In the genomic region with DNA sequence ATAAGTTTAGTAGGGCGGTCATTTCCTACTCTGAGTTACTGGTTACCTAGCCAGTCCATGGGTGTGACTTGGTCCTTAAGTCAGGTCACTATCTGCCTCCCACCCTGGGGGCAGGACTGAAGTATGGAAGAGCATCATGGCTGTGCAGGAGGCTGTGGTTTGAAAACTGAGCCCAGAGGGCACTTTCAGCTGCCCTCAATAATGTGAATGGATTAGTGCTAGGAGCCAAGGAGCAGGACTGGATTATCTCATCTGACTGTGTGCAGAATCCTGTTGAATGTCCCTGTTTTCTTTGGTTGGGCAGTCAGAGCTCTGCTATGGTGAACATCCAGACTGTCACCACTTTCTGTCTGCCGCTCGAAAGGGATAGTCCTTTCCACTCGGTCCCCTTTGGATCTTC, we compare ENCODE assay signal across 9 cellular contexts. TPM values are rescaled to one million over a fixed set of nuclear protein-coding genes. Genes with fewer than 3 reads are reported as not detected.
DNase-seq lines count a peak whose midpoint lies in the region; ATAC-seq and TF ChIP-seq lines count a peak whose summit lies in the region.
"Had no signal": no experiment of that assay in that cellular context is flagged by ENCODE, and none has a peak within 500 bp of the region (broad histone marks: within the 10 kb centered on the region; RNA-seq: fewer than 3 reads in every experiment).

No MANE protein-coding gene starts in this region.

- whole genome bisulfite sequencing in tibial nerve, 2 donors: 72 to 77% methylated on average over 4 of the region's 4 CpGs

- no peak for DNase-seq in activated T-cell treated with anti-CD3 and anti-CD28 coated beads, Interleukin-2, amount 50 U/mL, for 72 hours
- no peak for DNase-seq in activated T-cell treated with anti-CD3 and anti-CD28 coated beads, Interleukin-2, amount 50 U/mL, for 48 hours
- DNase-seq in activated T-helper 2 cell treated with anti-CD3 and anti-CD28 coated beads, Interferon-gamma antibody, Interleukin-2, Interleukin-4, amounts not matched to agents 10 μg/mL and 5 μg/mL and 100 μg/mL, durations not matched to agents 14 hours and 24 hours and 36 hours (ENCODE audit: low spot score): no peak
- DNase-seq in kidney epithelial cell (ENCODE audit: low read depth) (no peak), tibial nerve (ENCODE audit: low spot score in 2 of 2) (no peak), mucosa of descending colon (no peak), NCI-H345 treated with DMSO at 0.1 percent for 48 hours (lab: John Stamatoyannopoulos, UW; ENCODE audit: unreplicated experiment) (no peak), cortex of kidney (lab: John Stamatoyannopoulos, UW) (no peak)
- DNase-seq: NCI-H774 had no signal

- TF ChIP-seq EP300 in tibial nerve (IDR thresholded peaks at IDR 0.05): no peak

- TF ChIP-seq CTCF in kidney epithelial cell (IDR thresholded peaks at IDR 0.05; ENCODE audit: insufficient read depth, low read length, poor library complexity, severe bottlenecking) (no peak), tibial nerve (IDR thresholded peaks at IDR 0.05) (no peak), mucosa of descending colon (IDR thresholded peaks at IDR 0.05) (no peak)

- H3K4me3 Mint-ChIP-seq in activated T-cell treated with anti-CD3 and anti-CD28 coated beads, Interleukin-2, amount 50 U/mL, for 72 hours: peak overlapping the region; percentile 95 to 99
- peak overlapping the region; percentile 94 for H3K4me3 Mint-ChIP-seq in activated T-helper 2 cell treated with anti-CD3 and anti-CD28 coated beads, Interferon-gamma antibody, Interleukin-2, Interleukin-4, amounts not matched to agents 10 μg/mL and 5 μg/mL and 100 μg/mL, durations not matched to agents 14 hours and 24 hours and 36 hours (ENCODE audit: low read depth)

- no peak for ATAC-seq in activated T-cell treated with anti-CD3 and anti-CD28 coated beads, Interleukin-2, amount 50 U/mL, for 72 hours (replicated peaks in 1 of 2)
- ATAC-seq in mucosa of descending colon: no peak

- TF ChIP-seq POLR2A in tibial nerve (IDR thresholded peaks at IDR 0.05): no peak

- H3K36me3 ChIP-seq in kidney epithelial cell (ENCODE audit: control insufficient read depth, insufficient read depth, low read length): peaks cover 2% of the 10 kb centered on the region
- H3K36me3 ChIP-seq in tibial nerve: peaks cover 0 to 13% (median 0%) of the 10 kb centered on the region in 3 donors
- H3K36me3 ChIP-seq in mucosa of descending colon (ENCODE audit: low read depth): no peaks in the 10 kb centered on the region

- peaks cover 62% of the 10 kb centered on the region for H3K4me1 Mint-ChIP-seq in activated T-cell treated with anti-CD3 and anti-CD28 coated beads, Interleukin-2, amount 50 U/mL, for 72 hours (ENCODE audit: low read depth)
- peaks cover 39% of the 10 kb centered on the region for H3K4me1 Mint-ChIP-seq in activated T-helper 2 cell treated with anti-CD3 and anti-CD28 coated beads, Interferon-gamma antibody, Interleukin-2, Interleukin-4, amounts not matched to agents 10 μg/mL and 5 μg/mL and 100 μg/mL, durations not matched to agents 14 hours and 24 hours and 36 hours (ENCODE audit: low read depth)

- peak overlapping the region; percentile 21 for H3K4me3 ChIP-seq in kidney epithelial cell (ENCODE audit: low read depth, low read length)
- H3K4me3 ChIP-seq in tibial nerve: peak overlapping the region in 3 of 4 donors; percentile 64 to 90 (median 71)
- H3K4me3 ChIP-seq in mucosa of descending colon: no peak overlapping the region

- H3K27ac ChIP-seq in tibial nerve: peak overlapping the region in 2 of 4 donors; percentile 91 to 98

- intact Hi-C loops in activated T-helper 2 cell treated with anti-CD3 and anti-CD28 coated beads, Interferon-gamma antibody, Interleukin-2, Interleukin-4, amounts not matched to agents 10 μg/mL and 5 μg/mL and 100 μg/mL, durations not matched to agents 14 hours and 24 hours and 36 hours (cut with micrococcal nuclease): loop anchor here (5.0 to 10.0 kb wide), 3 partner anchors 127 to 1543 kb away; partner anchors contain the start of gene NAP1L1
- intact Hi-C loops in mucosa of descending colon (cut with DNase I, micrococcal nuclease): no loop called here

- peaks cover 5 to 57% (median 33%) of the 10 kb centered on the region in 4 donors for H3K4me1 ChIP-seq in tibial nerve
- peaks cover 18% of the 10 kb centered on the region for H3K4me1 ChIP-seq in mucosa of descending colon (ENCODE audit: low read depth)

- peak overlapping the region; percentile 99 for H3K27ac Mint-ChIP-seq in activated T-cell treated with anti-CD3 and anti-CD28 coated beads, Interleukin-2, amount 50 U/mL, for 72 hours
- peak overlapping the region; percentile 97 for H3K27ac Mint-ChIP-seq in activated T-helper 2 cell treated with anti-CD3 and anti-CD28 coated beads, Interferon-gamma antibody, Interleukin-2, Interleukin-4, amounts not matched to agents 10 μg/mL and 5 μg/mL and 100 μg/mL, durations not matched to agents 14 hours and 24 hours and 36 hours

- peaks cover 8 to 34% of the 10 kb centered on the region in 2 donors for H3K36me3 Mint-ChIP-seq in activated T-cell treated with anti-CD3 and anti-CD28 coated beads, Interleukin-2, amount 50 U/mL, for 72 hours (ENCODE audit: insufficient read depth in 2 of 2)
- H3K36me3 Mint-ChIP-seq in activated T-helper 2 cell treated with anti-CD3 and anti-CD28 coated beads, Interferon-gamma antibody, Interleukin-2, Interleukin-4, amounts not matched to agents 10 μg/mL and 5 μg/mL and 100 μg/mL, durations not matched to agents 14 hours and 24 hours and 36 hours (ENCODE audit: low read depth): peaks cover 51% of the 10 kb centered on the region

- no peaks in the 10 kb centered on the region for H3K9me3 Mint-ChIP-seq in activated T-cell treated with anti-CD3 and anti-CD28 coated beads, Interleukin-2, amount 50 U/mL, for 72 hours
- no peaks in the 10 kb centered on the region for H3K9me3 Mint-ChIP-seq in activated T-helper 2 cell treated with anti-CD3 and anti-CD28 coated beads, Interferon-gamma antibody, Interleukin-2, Interleukin-4, amounts not matched to agents 10 μg/mL and 5 μg/mL and 100 μg/mL, durations not matched to agents 14 hours and 24 hours and 36 hours

- no peaks in the 10 kb centered on the region for H3K27me3 ChIP-seq in kidney epithelial cell (ENCODE audit: control insufficient read depth, insufficient read depth, low read length)
- no peaks in the 10 kb centered on the region for H3K27me3 ChIP-seq in tibial nerve

- no peaks in the 10 kb centered on the region for H3K9me3 ChIP-seq in tibial nerve
- no peaks in the 10 kb centered on the region for H3K9me3 ChIP-seq in mucosa of descending colon

- H3K27me3 Mint-ChIP-seq in activated T-cell treated with anti-CD3 and anti-CD28 coated beads, Interleukin-2, amount 50 U/mL, for 72 hours (ENCODE audit: low read depth): no peaks in the 10 kb centered on the region
- no peaks in the 10 kb centered on the region for H3K27me3 Mint-ChIP-seq in activated T-helper 2 cell treated with anti-CD3 and anti-CD28 coated beads, Interferon-gamma antibody, Interleukin-2, Interleukin-4, amounts not matched to agents 10 μg/mL and 5 μg/mL and 100 μg/mL, durations not matched to agents 14 hours and 24 hours and 36 hours (ENCODE audit: low read depth)

RNA-seq across cellular contexts. Expression of gene ATXN7L3B, which starts 1.6 kb away (rescaled TPM):
- total RNA-seq in activated T-cell treated with anti-CD3 and anti-CD28 coated beads, Interleukin-2, amount 50 U/mL, for 72 hours: 10 to 100 TPM; 25.6 to 28.8 TPM
- 23.8 and 24.3 TPM in 2 replicates for total RNA-seq in activated T-helper 2 cell treated with anti-CD3 and anti-CD28 coated beads, Interferon-gamma antibody, Interleukin-2, Interleukin-4, amounts not matched to agents 10 μg/mL and 5 μg/mL and 100 μg/mL, durations not matched to agents 14 hours and 24 hours and 36 hours
- 27.6 and 29.6 TPM in 2 replicates for total RNA-seq in kidney epithelial cell
- total RNA-seq in tibial nerve: 10 to 100 TPM; 15.3 to 22.0 (median 18.5) TPM
- 10 to 100 TPM; 26.6 to 33.7 (median 31.4) TPM for total RNA-seq in mucosa of descending colon
